24 cellular contexts compared by ENCODE assay signal in genomic region chr3:105762749-105763673, GRCh38.
A peak's percentile ranks its signal among the peaks of the same experiment; 100 is the strongest.
DNase-seq lines count a peak whose midpoint lies in the region; ATAC-seq, FAIRE-seq and TF ChIP-seq lines count a peak whose summit lies in the region.
"Had no signal": no experiment of that assay in that cellular context is flagged by ENCODE, and none has a peak within 500 bp of the region (broad histone marks: within the 10 kb centered on the region; RNA-seq: fewer than 3 reads in every experiment).

No MANE protein-coding gene starts in this region.

- WGBS in GM12878 (ENCODE audit: insufficient coverage, insufficient replicate concordance, low lambda C conversion rate, missing lambda C conversion rate) = 95% methylated on average over 13 of the region's 13 CpGs
- WGBS in upper lobe of left lung, 2 donors = 95 to 96% methylated on average over 13 of the region's 13 CpGs

- H3K4me1 Mint-ChIP-seq in activated CD4-positive, alpha-beta memory T cell treated with anti-CD3 and anti-CD28 coated beads for 36 hours (ENCODE audit: low read depth) = peaks cover 62% of the 10 kb centered on the region
- peaks cover 36% of the 10 kb centered on the region for H3K4me1 Mint-ChIP-seq in activated CD4-positive, alpha-beta memory T cell treated with anti-CD3 and anti-CD28 coated beads, Interleukin-2, amount 10 ng/mL, durations not matched to agents 7 days and 5 days
- peaks cover 59 to 76% (median 62%) of the 10 kb centered on the region in 3 donors for H3K4me1 Mint-ChIP-seq in T-cell
- peaks cover 45 to 55% of the 10 kb centered on the region in 2 donors for H3K4me1 Mint-ChIP-seq in natural killer cell treated with Interleukin-12 subunit alpha and Interleukin-12 subunit beta and Interleukin-15 and Interleukin-18, amount 100 ng/mL, for 72 hours (ENCODE audit: low read depth in 2 of 2)

- no peak for DNase-seq in activated CD4-positive, alpha-beta memory T cell treated with anti-CD3 and anti-CD28 coated beads for 36 hours
- DNase-seq in activated CD4-positive, alpha-beta memory T cell treated with anti-CD3 and anti-CD28 coated beads, Interleukin-2, amount 10 ng/mL, durations not matched to agents 7 days and 5 days = no peak
- no peak for DNase-seq in T-cell
- DNase-seq in GM12878 (ENCODE audit: low read depth, low spot score) = no peak
- no peak for DNase-seq in natural killer cell treated with Interleukin-12 subunit alpha and Interleukin-12 subunit beta and Interleukin-15 and Interleukin-18, amount 100 ng/mL, for 72 hours (ENCODE audit: low spot score)
- DNase-seq in upper lobe of left lung = no peak
- DNase-seq: activated CD8-positive, alpha-beta memory T cell treated with anti-CD3 and anti-CD28 coated beads, Interleukin-2, amount 50 U/mL, for 48 hours; foreskin fibroblast; GDM1; MM.1S; mucosa of descending colon; NCI-H1694; NCI-H2171 treated with DMSO at 0.1 percent for 48 hours; NCI-H526 treated with DMSO at 0.1 percent for 48 hours; RPMI8226; stimulated activated CD4-positive, alpha-beta T cell treated with anti-CD3 and anti-CD28 coated beads, Interleukin-12 subunit alpha, Interleukin-12 subunit beta, amount 100 ng/mL, for 4 hours; stimulated activated CD8-positive, alpha-beta memory T cell treated with anti-CD3 and anti-CD28 coated beads, Interleukin-4, amount 100 ng/mL, for 48 hours had no signal

- POLR2A ChIA-PET in activated CD4-positive, alpha-beta memory T cell treated with anti-CD3 and anti-CD28 coated beads for 36 hours (lab: Charles Lee) = no interaction called here
- POLR2A ChIA-PET in activated CD4-positive, alpha-beta memory T cell treated with anti-CD3 and anti-CD28 coated beads, Interleukin-2, amount 10 ng/mL, durations not matched to agents 7 days and 5 days (lab: Charles Lee) = no interaction called here
- POLR2A ChIA-PET in T-cell (lab: Charles Lee) = interaction anchor here (0.7 to 0.9 kb wide), 2 partner anchors 10 to 105 kb away, joined by 3 read pairs; no protein-coding TSS in a partner anchor
- POLR2A ChIA-PET in GM12878 (lab: Charles Lee) = interaction anchor here (1.5 kb wide), 1 partner anchor 32 kb away, joined by 3 read pairs; no protein-coding TSS in a partner anchor

- H3K4me1 ChIP-seq in GM12878 (ENCODE audit: control insufficient read depth, insufficient read depth, low read length) = peaks cover 11% of the 10 kb centered on the region
- H3K4me1 ChIP-seq in upper lobe of left lung = peaks cover 0 to 9% (median 4%) of the 10 kb centered on the region in 4 donors

- H3K27ac Mint-ChIP-seq in activated CD4-positive, alpha-beta memory T cell treated with anti-CD3 and anti-CD28 coated beads for 36 hours = peak overlapping the region; percentile 52
- H3K27ac Mint-ChIP-seq in activated CD4-positive, alpha-beta memory T cell treated with anti-CD3 and anti-CD28 coated beads, Interleukin-2, amount 10 ng/mL, durations not matched to agents 7 days and 5 days = no peak overlapping the region
- peak overlapping the region; percentile 58 to 76 for H3K27ac Mint-ChIP-seq in T-cell
- peak overlapping the region; percentile 62 to 71 for H3K27ac Mint-ChIP-seq in natural killer cell treated with Interleukin-12 subunit alpha and Interleukin-12 subunit beta and Interleukin-15 and Interleukin-18, amount 100 ng/mL, for 72 hours
- H3K27ac Mint-ChIP-seq: dendritic cell treated with granulocyte-macrophage colony-stimulating factor and Interleukin-4, amounts not matched to agents 40 ng/mL and 50 ng/mL, for 4 days had no signal

- H3K79me2 ChIP-seq in GM12878 (ENCODE audit: control insufficient read depth, insufficient read depth, low read length) = no peaks in the 10 kb centered on the region; the same call in none of the 2 replicates

- H3K27ac ChIP-seq in GM12878 (ENCODE audit: control insufficient read depth, insufficient read depth) (no peak overlapping the region), upper lobe of left lung (no peak overlapping the region)
- H3K27ac ChIP-seq: C4-2B had no signal

- SMC1A ChIA-PET in GM12878 (lab: Charles Lee; ENCODE audit: uncharacterized antibody, unreplicated experiment) = interaction anchor here (1.1 kb wide), 1 partner anchor 32 kb away, joined by 3 read pairs; no protein-coding TSS in a partner anchor

- H3K36me3 ChIP-seq in GM12878 (ENCODE audit: control insufficient read depth in 2 of 2, insufficient read depth in 2 of 2, low read length in 1 of 2) = peaks cover 8 to 17% of the 10 kb centered on the region in 2 experiments; a peak in 3 of 4 replicates
- H3K36me3 ChIP-seq in upper lobe of left lung = peaks cover 0 to 13% (median 6%) of the 10 kb centered on the region in 4 donors

- no peak for TF ChIP-seq RAD21 in GM12878 (IDR thresholded peaks at IDR 0.05; ENCODE audit: insufficient read depth, low read depth, low read length)

- CTCF ChIA-PET in activated CD4-positive, alpha-beta memory T cell treated with anti-CD3 and anti-CD28 coated beads for 36 hours (lab: Charles Lee) = no interaction called here
- CTCF ChIA-PET in activated CD4-positive, alpha-beta memory T cell treated with anti-CD3 and anti-CD28 coated beads, Interleukin-2, amount 10 ng/mL, durations not matched to agents 7 days and 5 days (lab: Charles Lee) = no interaction called here
- CTCF ChIA-PET in T-cell (lab: Charles Lee) = no interaction called here
- CTCF ChIA-PET in GM12878 (lab: Yijun Ruan, JAX) = interaction anchor here (0.6 kb wide), 1 partner anchor 13 kb away, joined by 3 read pairs; no protein-coding TSS in a partner anchor

- peaks cover 28% of the 10 kb centered on the region for H3K9me3 ChIP-seq in GM12878 (replicated peaks; ENCODE audit: control insufficient read depth, insufficient read depth, low read length)
- H3K9me3 ChIP-seq in upper lobe of left lung = peaks cover 0 to 12% (median 7%) of the 10 kb centered on the region in 4 donors

- no TSS peak for BruUV-seq in GM12878 (replicated peaks; lab: Mats Ljungman, UMichigan)

- H2AFZ ChIP-seq in GM12878 (ENCODE audit: control insufficient read depth, low read depth, low read length) = no peak overlapping the region

- no peak for ATAC-seq in T-cell (replicated peaks in 1 of 4)
- ATAC-seq in GM12878 = no peak
- ATAC-seq in natural killer cell treated with Interleukin-12 subunit alpha and Interleukin-12 subunit beta and Interleukin-15 and Interleukin-18, amount 100 ng/mL, for 72 hours = peak in 1 of 2 donors; percentile 76
- ATAC-seq in GM19467 (IDR thresholded peaks at IDR 0.05; ENCODE audit: unreplicated experiment) = no peak
- no peak for ATAC-seq in GM18502 (IDR thresholded peaks at IDR 0.05; ENCODE audit: poor library complexity, unreplicated experiment)
- ATAC-seq in upper lobe of left lung (ENCODE audit: low FRiP score in 2 of 2) = no peak
- ATAC-seq: activated CD4-positive, CD25-positive, alpha-beta regulatory T cell treated with anti-CD3 and anti-CD28 coated beads, Interleukin-2, amount 50 U/mL, for 24 hours; K562; mucosa of descending colon; SK-N-SH treated with all-trans-retinoic acid at 6 μM for 48 hours had no signal

- no peaks in the 10 kb centered on the region for H3K27me3 Mint-ChIP-seq in activated CD4-positive, alpha-beta memory T cell treated with anti-CD3 and anti-CD28 coated beads for 36 hours
- H3K27me3 Mint-ChIP-seq in activated CD4-positive, alpha-beta memory T cell treated with anti-CD3 and anti-CD28 coated beads, Interleukin-2, amount 10 ng/mL, durations not matched to agents 7 days and 5 days = no peaks in the 10 kb centered on the region
- H3K27me3 Mint-ChIP-seq in T-cell = no peaks in the 10 kb centered on the region
- no peaks in the 10 kb centered on the region for H3K27me3 Mint-ChIP-seq in natural killer cell treated with Interleukin-12 subunit alpha and Interleukin-12 subunit beta and Interleukin-15 and Interleukin-18, amount 100 ng/mL, for 72 hours
- H3K27me3 Mint-ChIP-seq: dendritic cell treated with granulocyte-macrophage colony-stimulating factor and Interleukin-4, amounts not matched to agents 40 ng/mL and 50 ng/mL, for 4 days had no signal

- TF ChIP-seq POLR2A in GM12878 (IDR thresholded peaks at IDR 0.05; ENCODE audit: low read depth, low read length) (no peak), upper lobe of left lung (IDR thresholded peaks at IDR 0.05) (no peak)

- H3K36me3 Mint-ChIP-seq in activated CD4-positive, alpha-beta memory T cell treated with anti-CD3 and anti-CD28 coated beads for 36 hours = peaks cover 73% of the 10 kb centered on the region
- H3K36me3 Mint-ChIP-seq in activated CD4-positive, alpha-beta memory T cell treated with anti-CD3 and anti-CD28 coated beads, Interleukin-2, amount 10 ng/mL, durations not matched to agents 7 days and 5 days (ENCODE audit: low read depth) = peaks cover 76% of the 10 kb centered on the region
- peaks cover 53% of the 10 kb centered on the region for H3K36me3 Mint-ChIP-seq in T-cell
- H3K36me3 Mint-ChIP-seq in natural killer cell treated with Interleukin-12 subunit alpha and Interleukin-12 subunit beta and Interleukin-15 and Interleukin-18, amount 100 ng/mL, for 72 hours = peaks cover 30% of the 10 kb centered on the region

- H3K4me2 ChIP-seq in GM12878 (ENCODE audit: control insufficient read depth, insufficient read depth) = no peak overlapping the region

- no peak for FAIRE-seq in GM12878 (lab: Jason Lieb, UNC)
- FAIRE-seq: K562 had no signal

- no peak for TF ChIP-seq EP300 in GM12878 (IDR thresholded peaks at IDR 0.05; ENCODE audit: borderline replicate concordance in 1 of 2, control insufficient read depth in 1 of 2, low read depth in 2 of 2, low read length in 2 of 2)
- TF ChIP-seq EP300 in upper lobe of left lung (IDR thresholded peaks at IDR 0.05) = no peak

- no peaks in the 10 kb centered on the region for H3K27me3 ChIP-seq in GM12878 (replicated peaks in 1 of 2; ENCODE audit: control insufficient read depth in 2 of 2, insufficient read depth in 2 of 2, low read length in 1 of 2)
- no peaks in the 10 kb centered on the region for H3K27me3 ChIP-seq in upper lobe of left lung

- in situ Hi-C loops in GM12878 (cut with MboI) = no loop called here

- no peak for TF ChIP-seq CTCF in GM12878 (IDR thresholded peaks at IDR 0.05 in 2 of 3, conservative IDR thresholded peaks at IDR 0.05 in 1 of 3; ENCODE audit: control insufficient read depth in 2 of 3, extremely low read depth in 1 of 3, insufficient read depth in 1 of 3, low read depth in 3 of 3, low read length in 3 of 3)
- TF ChIP-seq CTCF in upper lobe of left lung (IDR thresholded peaks at IDR 0.05) = no peak

- intact Hi-C loops in activated CD4-positive, alpha-beta memory T cell treated with anti-CD3 and anti-CD28 coated beads for 36 hours (cut with micrococcal nuclease) = no loop called here
- intact Hi-C loops in GM12878 (cut with micrococcal nuclease; ENCODE audit: unreplicated experiment) = no loop called here

- no peak overlapping the region for H3K4me3 ChIP-seq in GM12878
- no peak overlapping the region for H3K4me3 ChIP-seq in upper lobe of left lung
- H3K4me3 ChIP-seq: K562, mucosa of descending colon had no signal

- no peaks in the 10 kb centered on the region for H4K20me1 ChIP-seq in GM12878 (ENCODE audit: control insufficient read depth, insufficient read depth)

- no peak overlapping the region for H3K9ac ChIP-seq in GM12878 (ENCODE audit: control insufficient read depth, insufficient read depth, low read length)

- RAD21 ChIA-PET in GM12878 (lab: Charles Lee; ENCODE audit: unreplicated experiment) = interaction anchor here (1.1 kb wide), 1 partner anchor 74 kb away, joined by 3 read pairs; no protein-coding TSS in a partner anchor

- peaks cover 37% of the 10 kb centered on the region for H3K9me3 Mint-ChIP-seq in activated CD4-positive, alpha-beta memory T cell treated with anti-CD3 and anti-CD28 coated beads for 36 hours
- peaks cover 34% of the 10 kb centered on the region for H3K9me3 Mint-ChIP-seq in activated CD4-positive, alpha-beta memory T cell treated with anti-CD3 and anti-CD28 coated beads, Interleukin-2, amount 10 ng/mL, durations not matched to agents 7 days and 5 days
- H3K9me3 Mint-ChIP-seq in T-cell = peaks cover 14 to 21% (median 19%) of the 10 kb centered on the region in 3 donors
- H3K9me3 Mint-ChIP-seq in natural killer cell treated with Interleukin-12 subunit alpha and Interleukin-12 subunit beta and Interleukin-15 and Interleukin-18, amount 100 ng/mL, for 72 hours = peaks cover 18% of the 10 kb centered on the region

- no peak overlapping the region for H3K4me3 Mint-ChIP-seq in activated CD4-positive, alpha-beta memory T cell treated with anti-CD3 and anti-CD28 coated beads for 36 hours
- no peak overlapping the region for H3K4me3 Mint-ChIP-seq in activated CD4-positive, alpha-beta memory T cell treated with anti-CD3 and anti-CD28 coated beads, Interleukin-2, amount 10 ng/mL, durations not matched to agents 7 days and 5 days
- H3K4me3 Mint-ChIP-seq in T-cell = no peak overlapping the region
- H3K4me3 Mint-ChIP-seq in natural killer cell treated with Interleukin-12 subunit alpha and Interleukin-12 subunit beta and Interleukin-15 and Interleukin-18, amount 100 ng/mL, for 72 hours = peak overlapping the region; percentile 53
- H3K4me3 Mint-ChIP-seq: dendritic cell treated with granulocyte-macrophage colony-stimulating factor and Interleukin-4, amounts not matched to agents 40 ng/mL and 50 ng/mL, for 4 days had no signal

Comparison
In these comparisons a context has a peak if more than half of its experiments do, and no peak if none do; other contexts are left out.
1. POLR2A ChIA-PET loops: an anchor here in T-cell (0.7 to 0.9 kb wide) and GM12878 (1.5 kb wide); none called in activated CD4-positive, alpha-beta memory T cell treated with anti-CD3 and anti-CD28 coated beads for 36 hours and activated CD4-positive, alpha-beta memory T cell treated with anti-CD3 and anti-CD28 coated beads, Interleukin-2, amount 10 ng/mL, durations not matched to agents 7 days and 5 days.